Comparison of ENCODE assay signal across 24 cellular contexts in the genomic region with DNA sequence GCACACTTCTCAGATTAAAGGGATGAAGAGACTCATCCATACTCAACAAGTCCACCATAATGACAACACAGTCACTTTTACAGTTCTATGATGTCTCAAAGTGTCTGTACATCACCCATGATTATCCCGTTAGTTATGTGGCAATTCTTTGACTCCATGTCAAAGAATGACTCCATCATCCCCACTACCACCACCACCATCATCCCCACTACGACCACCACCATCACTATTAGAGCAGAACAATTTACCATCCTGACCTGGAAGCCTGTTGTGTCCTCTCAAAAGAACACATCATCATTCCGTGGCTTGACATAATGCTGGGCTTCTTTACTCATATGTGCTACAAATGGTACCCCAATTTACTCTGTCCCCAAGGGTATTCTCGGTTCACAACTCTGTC.
"Had no signal": no experiment of that assay in that cellular context is flagged by ENCODE, and none has a peak within 500 bp of the region (broad histone marks: within the 10 kb centered on the region; RNA-seq: fewer than 3 reads in every experiment).

No MANE protein-coding gene starts in this region.

- H3K27me3 ChIP-seq: hepatocyte, testis, upper lobe of left lung had no signal

- H3K27ac ChIP-seq: cardiac muscle cell, hepatocyte, left ventricle myocardium inferior, testis, upper lobe of left lung, WERI-Rb-1 had no signal

- ATAC-seq: activated T-helper 17 cell treated with anti-CD3 and anti-CD28 coated beads, Interleukin-2, amount 50 U/mL, for 72 hours; naive thymus-derived CD4-positive, alpha-beta T cell; sciatic nerve had no signal

- H3K36me3 ChIP-seq: cardiac muscle cell, left ventricle myocardium inferior, upper lobe of left lung, WERI-Rb-1 had no signal

- H3K9me3 ChIP-seq: left ventricle myocardium inferior, testis, upper lobe of left lung had no signal

- H3K79me2 ChIP-seq: hepatocyte had no signal

- H3K4me1 ChIP-seq: testis had no signal

- DNase-seq: activated CD8-positive, alpha-beta memory T cell treated with anti-CD3 and anti-CD28 coated beads for 24 hours; activated CD8-positive, alpha-beta memory T cell treated with anti-CD3 and anti-CD28 coated beads, Interleukin-2, amount 50 U/mL, for 4 hours; activated naive CD4-positive, alpha-beta T cell treated with Interleukin-2 at 50 U/mL for 16 hours; activated naive CD8-positive, alpha-beta T cell treated with anti-CD3 and anti-CD28 coated beads for 36 hours; activated T-cell treated with anti-CD3 and anti-CD28 coated beads, Interleukin-2, amount 50 U/mL, for 24 hours; cortex of kidney; endodermal cell; foreskin melanocyte; immature natural killer cell; left ventricle myocardium inferior; naive thymus-derived CD4-positive, alpha-beta T cell; small intestine; stimulated activated CD4-positive, alpha-beta T cell treated with anti-CD3 and anti-CD28 coated beads, Interleukin-15, amount 100 ng/mL, for 24 hours; stimulated activated naive CD4-positive, alpha-beta T cell; T-helper 1 cell; testis; upper lobe of left lung; WERI-Rb-1 had no signal

- H3K4me3 ChIP-seq: cardiac muscle cell, hepatocyte, left ventricle myocardium inferior, testis, upper lobe of left lung had no signal

- H3K27ac Mint-ChIP-seq: activated naive CD8-positive, alpha-beta T cell treated with anti-CD3 and anti-CD28 coated beads for 36 hours; activated T-cell treated with anti-CD3 and anti-CD28 coated beads, Interleukin-2, amount 50 U/mL, for 24 hours; activated T-helper 17 cell treated with anti-CD3 and anti-CD28 coated beads, Interleukin-2, amount 50 U/mL, for 72 hours; endodermal cell; immature natural killer cell; naive thymus-derived CD4-positive, alpha-beta T cell had no signal

- H3K4me1 Mint-ChIP-seq: activated T-helper 17 cell treated with anti-CD3 and anti-CD28 coated beads, Interleukin-2, amount 50 U/mL, for 72 hours; endodermal cell; neural crest cell had no signal

- H3K36me3 Mint-ChIP-seq: immature natural killer cell; naive thymus-derived CD4-positive, alpha-beta T cell had no signal

- H2AFZ ChIP-seq: hepatocyte had no signal

- FAIRE-seq: small intestine, TTC549 had no signal

- H3K4me2 ChIP-seq: hepatocyte had no signal

- H3K9me3 Mint-ChIP-seq: activated T-cell treated with anti-CD3 and anti-CD28 coated beads, Interleukin-2, amount 50 U/mL, for 24 hours; activated T-helper 17 cell treated with anti-CD3 and anti-CD28 coated beads, Interleukin-2, amount 50 U/mL, for 72 hours; neural crest cell had no signal

- H3K4me3 Mint-ChIP-seq: activated naive CD8-positive, alpha-beta T cell treated with anti-CD3 and anti-CD28 coated beads for 36 hours; activated T-cell treated with anti-CD3 and anti-CD28 coated beads, Interleukin-2, amount 50 U/mL, for 24 hours; activated T-helper 17 cell treated with anti-CD3 and anti-CD28 coated beads, Interleukin-2, amount 50 U/mL, for 72 hours; endodermal cell; immature natural killer cell; naive thymus-derived CD4-positive, alpha-beta T cell; neural crest cell had no signal
